13 cellular contexts compared by ENCODE assay signal in the genomic region with DNA sequence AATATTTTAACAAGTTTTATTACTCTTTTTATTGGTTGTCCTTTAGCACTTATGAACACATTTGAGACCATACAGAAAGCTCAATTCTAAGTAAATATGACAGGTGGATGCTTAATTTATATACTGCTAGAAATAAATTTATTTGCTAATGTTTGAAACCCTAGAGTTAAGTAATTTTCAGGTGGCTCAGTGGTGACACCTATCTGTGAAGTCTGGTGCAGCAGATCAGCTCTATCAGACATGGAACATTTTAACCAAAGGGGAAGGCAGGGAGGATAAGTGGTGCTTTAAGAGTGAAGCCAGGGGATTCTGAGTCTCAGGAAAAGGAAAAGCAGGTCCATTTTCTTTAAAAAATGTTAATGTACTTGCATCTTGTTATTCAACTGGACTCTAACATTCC.
DNase-seq lines count a peak whose midpoint lies in the region; ATAC-seq and TF ChIP-seq lines count a peak whose summit lies in the region.
"Had no signal": no experiment of that assay in that cellular context is flagged by ENCODE, and none has a peak within 500 bp of the region (broad histone marks: within the 10 kb centered on the region; RNA-seq: fewer than 3 reads in every experiment).

No MANE protein-coding gene starts in this region.

- H3K9me3 Mint-ChIP-seq in HFFc6: no peaks in the 10 kb centered on the region
- H3K9me3 Mint-ChIP-seq in mesothelial cell of epicardium: peaks cover 9% of the 10 kb centered on the region

- no peaks in the 10 kb centered on the region for H3K4me1 Mint-ChIP-seq in HFFc6 (ENCODE audit: low read depth)
- no peaks in the 10 kb centered on the region for H3K4me1 Mint-ChIP-seq in mesothelial cell of epicardium

- TF ChIP-seq CTCF in HFFc6 (IDR thresholded peaks at IDR 0.05) (peak; percentile 85), astrocyte of the cerebellum (IDR thresholded peaks at IDR 0.05; ENCODE audit: low read depth, low read length, missing control alignments) (peak; percentile 58), mesothelial cell of epicardium (IDR thresholded peaks at IDR 0.05; ENCODE audit: unreplicated experiment) (peak; percentile 70)

- no peak overlapping the region for H3K4me3 Mint-ChIP-seq in HFFc6
- no peak overlapping the region for H3K4me3 Mint-ChIP-seq in mesothelial cell of epicardium
- H3K4me3 Mint-ChIP-seq: activated T-helper 1 cell treated with anti-CD3 and anti-CD28 coated beads, Interleukin-12 subunit alpha, Interleukin-12 subunit beta, Interleukin-2, Interleukin-4 antibody, amounts not matched to agents 30 ng/mL and 10 ng/mL and 1 ng/mL, durations not matched to agents 14 hours and 24 hours and 36 hours had no signal

- H3K36me3 Mint-ChIP-seq in HFFc6 (ENCODE audit: low read depth) (no peaks in the 10 kb centered on the region; the same call in 1 of the 2 replicates), mesothelial cell of epicardium (no peaks in the 10 kb centered on the region)

- H3K27ac Mint-ChIP-seq in HFFc6 (no peak overlapping the region), mesothelial cell of epicardium (no peak overlapping the region)
- H3K27ac Mint-ChIP-seq: activated T-helper 1 cell treated with anti-CD3 and anti-CD28 coated beads, Interleukin-12 subunit alpha, Interleukin-12 subunit beta, Interleukin-2, Interleukin-4 antibody, amounts not matched to agents 30 ng/mL and 10 ng/mL and 1 ng/mL, durations not matched to agents 14 hours and 24 hours and 36 hours had no signal

- H3K4me3 ChIP-seq in astrocyte of the cerebellum (ENCODE audit: low read depth, low read length): no peak overlapping the region
- H3K4me3 ChIP-seq: BLaER1, gastroesophageal sphincter had no signal

- in situ Hi-C loops in astrocyte of the cerebellum (cut with HindIII; ENCODE audit: low sequenced_read_pairs): no loop called here

- peak; percentile 4 for DNase-seq in NCI-H748 (lab: John Stamatoyannopoulos, UW; ENCODE audit: unreplicated experiment)
- no peak for DNase-seq in NCI-H748 treated with DMSO at 0.1 percent for 48 hours (lab: John Stamatoyannopoulos, UW)
- peak; percentile 4 for DNase-seq in HFFc6
- DNase-seq in astrocyte of the cerebellum (ENCODE audit: low read depth): no peak
- no peak for DNase-seq in mesothelial cell of epicardium (ENCODE audit: low spot score in 2 of 2, unreplicated experiment in 2 of 2)
- no peak for DNase-seq in NOMO-1 treated with DMSO at 0.1 percent for 48 hours (lab: John Stamatoyannopoulos, UW; ENCODE audit: unreplicated experiment)
- DNase-seq in amygdala (lab: John Stamatoyannopoulos, UW): no peak
- DNase-seq: posterior cingulate gyrus; stimulated activated naive CD4-positive, alpha-beta T cell had no signal

- ATAC-seq in HG03460 (IDR thresholded peaks at IDR 0.05; ENCODE audit: unreplicated experiment): no peak
- ATAC-seq: gastroesophageal sphincter had no signal

- H3K27me3 Mint-ChIP-seq in HFFc6 (ENCODE audit: insufficient read depth): peaks cover 19% of the 10 kb centered on the region
- H3K27me3 Mint-ChIP-seq in mesothelial cell of epicardium (ENCODE audit: low read depth): peaks cover 43% of the 10 kb centered on the region

Comparison
In these comparisons a context has a peak if more than half of its experiments do, and no peak if none do; other contexts are left out.
1. DNase-seq: peak in NCI-H748 (single experiment) and HFFc6 (single experiment); none in NCI-H748 treated with DMSO at 0.1 percent for 48 hours (single experiment), astrocyte of the cerebellum (single experiment), mesothelial cell of epicardium (0 of 2), NOMO-1 treated with DMSO at 0.1 percent for 48 hours (single experiment) and amygdala (0 of 56).
2. Peak in every context shown above with its lines, with median percentiles within 50 percentile points of each other: CTCF ChIP-seq.